Comparison of ENCODE assay signal across 13 cellular contexts in genomic region chr18:49597556-49597955, GRCh38. TPM values are rescaled to one million over a fixed set of nuclear protein-coding genes. Genes with fewer than 3 reads are reported as not detected.
A peak's percentile ranks its signal among the peaks of the same experiment; 100 is the strongest.
DNase-seq lines count a peak whose midpoint lies in the region; ATAC-seq and TF ChIP-seq lines count a peak whose summit lies in the region.
"Had no signal": no experiment of that assay in that cellular context is flagged by ENCODE, and none has a peak within 500 bp of the region (broad histone marks: within the 10 kb centered on the region; RNA-seq: fewer than 3 reads in every experiment).

No MANE protein-coding gene starts in this region.

- peaks cover 0 to 2% (median 0%) of the 10 kb centered on the region in 3 experiments; a peak in 1 of 7 replicates for H3K36me3 Mint-ChIP-seq in H9 (ENCODE audit: insufficient read depth in 1 of 3, low read depth in 3 of 3)
- H3K36me3 Mint-ChIP-seq: activated naive CD8-positive, alpha-beta T cell had no signal

- ATAC-seq in GM18861 (IDR thresholded peaks at IDR 0.05; ENCODE audit: unreplicated experiment): no peak
- ATAC-seq in gastrocnemius medialis: no peak

- no peak overlapping the region for H2AK5ac ChIP-seq in H9 (ENCODE audit: insufficient read length, low read length)

- no peaks in the 10 kb centered on the region for H3K79me2 ChIP-seq in H9 (ENCODE audit: insufficient read depth, low read length)

- no peaks in the 10 kb centered on the region for H3K9me3 Mint-ChIP-seq in H9
- H3K9me3 Mint-ChIP-seq: activated T-cell treated with anti-CD3 and anti-CD28 coated beads, Interleukin-2, amount 50 U/mL, for 24 hours had no signal

- H3T11ph ChIP-seq in H9 (ENCODE audit: low read length): no peak overlapping the region

- no peak overlapping the region for H4K5ac ChIP-seq in H9 (ENCODE audit: insufficient read length, low read depth, low read length)

- no peak overlapping the region for H2BK5ac ChIP-seq in H9 (ENCODE audit: insufficient read length, low read length)

- H3K14ac ChIP-seq in H9 (ENCODE audit: insufficient read depth, low read length): no peak overlapping the region

- H3K23me2 ChIP-seq in H9 (ENCODE audit: insufficient read length, low read depth, low read length, poor library complexity, severe bottlenecking): no peaks in the 10 kb centered on the region

- peak; percentile 3 for DNase-seq in COR-L47 (lab: John Stamatoyannopoulos, UW)
- no peak for DNase-seq in H9
- peak; percentile 88 for DNase-seq in WERI-Rb-1
- peak; percentile 23 for DNase-seq in left kidney (ENCODE audit: low read depth, low spot score)
- DNase-seq in LoVo (ENCODE audit: low spot score): no peak
- DNase-seq in gastrocnemius medialis: no peak
- DNase-seq in activated naive CD4-positive, alpha-beta T cell treated with anti-CD3 and anti-CD28 coated beads, Interleukin-2, amount 50 U/mL, for 16 hours: no peak
- DNase-seq: activated T-cell treated with anti-CD3 and anti-CD28 coated beads, Interleukin-2, amount 50 U/mL, for 24 hours; NCI-H1048; ovary had no signal

- in situ Hi-C loops in gastrocnemius medialis (cut with MboI; ENCODE audit: low sequenced_read_pairs in 4 of 4): no loop called here

- no peak overlapping the region for H3K4ac ChIP-seq in H9 (ENCODE audit: low read depth, low read length)

- H3K4me3 Mint-ChIP-seq in H9: no peak overlapping the region
- H3K4me3 Mint-ChIP-seq: activated naive CD8-positive, alpha-beta T cell; activated T-cell treated with anti-CD3 and anti-CD28 coated beads, Interleukin-2, amount 50 U/mL, for 24 hours had no signal

- H3K79me1 ChIP-seq in H9 (ENCODE audit: insufficient read depth, low read depth, low read length, poor library complexity, severe bottlenecking): no peaks in the 10 kb centered on the region

- H3K23ac ChIP-seq in H9 (ENCODE audit: insufficient read length, low read depth, low read length): no peak overlapping the region

- H2BK120ac ChIP-seq in H9 (ENCODE audit: low read depth, low read length, poor library complexity, severe bottlenecking): peak overlapping the region; percentile 23

- peaks cover 2% of the 10 kb centered on the region; the same call in 1 of the 2 replicates for H3K27me3 Mint-ChIP-seq in H9 (ENCODE audit: low read depth)

- H3K27ac Mint-ChIP-seq in H9: no peak overlapping the region
- H3K27ac Mint-ChIP-seq: activated naive CD8-positive, alpha-beta T cell; activated T-cell treated with anti-CD3 and anti-CD28 coated beads, Interleukin-2, amount 50 U/mL, for 24 hours had no signal

- H3K56ac ChIP-seq in H9 (ENCODE audit: insufficient read length, low read depth, low read length): no peak overlapping the region

- H3K9me3 ChIP-seq in H9 (ENCODE audit: control insufficient read depth, low read depth, low read length) (no peaks in the 10 kb centered on the region), WERI-Rb-1 (ENCODE audit: severe bottlenecking) (no peaks in the 10 kb centered on the region), gastrocnemius medialis (no peaks in the 10 kb centered on the region)
- H3K9me3 ChIP-seq: ovary, thoracic aorta had no signal

- H3K4me1 ChIP-seq in H9 (ENCODE audit: insufficient read depth, low read length) (no peaks in the 10 kb centered on the region), gastrocnemius medialis (no peaks in the 10 kb centered on the region)

- H3K4me2 ChIP-seq in H9 (ENCODE audit: insufficient read depth, insufficient read length, low read length): no peak overlapping the region

- H3K36me3 ChIP-seq in WERI-Rb-1: no peaks in the 10 kb centered on the region
- H3K36me3 ChIP-seq in gastrocnemius medialis: no peaks in the 10 kb centered on the region
- H3K36me3 ChIP-seq: ovary, thoracic aorta had no signal

- H3K4me3 ChIP-seq in WERI-Rb-1 (ENCODE audit: low read depth, low read length): no peak overlapping the region
- H3K4me3 ChIP-seq in gastrocnemius medialis: no peak overlapping the region
- H3K4me3 ChIP-seq: ovary, thoracic aorta had no signal

- no peak overlapping the region for H4K8ac ChIP-seq in H9 (replicated peaks; ENCODE audit: insufficient read length, low read depth, low read length)

- no peak overlapping the region for H2BK12ac ChIP-seq in H9 (ENCODE audit: insufficient read length, low read depth, low read length)

- H4K91ac ChIP-seq in H9 (ENCODE audit: insufficient read length, low read depth, low read length): no peak overlapping the region

- no peak overlapping the region for H2BK15ac ChIP-seq in H9 (ENCODE audit: low read depth, low read length)

- H3K4me1 Mint-ChIP-seq in H9: peaks cover 11 to 13% of the 10 kb centered on the region in 2 experiments

- TF ChIP-seq POLR2A in gastrocnemius medialis (IDR thresholded peaks at IDR 0.05): no peak

- H3K27me3 ChIP-seq in H9 (ENCODE audit: insufficient read depth, low read length) (no peaks in the 10 kb centered on the region), WERI-Rb-1 (ENCODE audit: insufficient read depth, low read depth, severe bottlenecking) (no peaks in the 10 kb centered on the region), gastrocnemius medialis (no peaks in the 10 kb centered on the region)
- H3K27me3 ChIP-seq: ovary had no signal

- no peak overlapping the region for H2AFZ ChIP-seq in H9 (ENCODE audit: low read length)

- no peak overlapping the region for H2BK20ac ChIP-seq in H9 (ENCODE audit: low read depth, low read length, poor library complexity, severe bottlenecking)

- H3K18ac ChIP-seq in H9 (ENCODE audit: insufficient read length, low read depth, low read length): peak overlapping the region; percentile 25

- H4K20me1 ChIP-seq in H9 (ENCODE audit: control insufficient read depth, insufficient read depth, insufficient read length): no peaks in the 10 kb centered on the region

- intact Hi-C loops in gastrocnemius medialis (cut with DNase I; ENCODE audit: low total_unique reads): no loop called here

- TF ChIP-seq CTCF in H9 (conservative IDR thresholded peaks at IDR 0.05) (no peak), WERI-Rb-1 (IDR thresholded peaks at IDR 0.05; ENCODE audit: low read depth, low read length) (peak; percentile 49; the same call in 1 of the 2 replicates), gastrocnemius medialis (IDR thresholded peaks at IDR 0.05 in 4 of 5, conservative IDR thresholded peaks at IDR 0.05 in 1 of 5) (no peak)

- no peak overlapping the region for H3K9ac ChIP-seq in H9 (ENCODE audit: extremely low read depth, insufficient read length, low read length)

- no peak overlapping the region for H3K27ac ChIP-seq in H9 (ENCODE audit: insufficient read length, low read depth, low read length)
- peak overlapping the region; percentile 7; the same call in 1 of the 2 replicates for H3K27ac ChIP-seq in WERI-Rb-1
- H3K27ac ChIP-seq in gastrocnemius medialis: no peak overlapping the region
- H3K27ac ChIP-seq: ovary, thoracic aorta had no signal

- WGBS in H9 (ENCODE audit: extremely low coverage, insufficient read length, low lambda C conversion rate): no CpG with 5 or more reads among the region's 4 CpGs

RNA-seq across cellular contexts. Expression of gene LIPG, which starts 35.7 kb away (rescaled TPM):
- total RNA-seq in H9 (2021) (4.4 and 6.1 TPM in 2 replicates), gastrocnemius medialis (1 to 10 TPM in 2 of 4 donors, under 1 TPM in 2; 0.24 to 6.4 (median 1.9) TPM)

Comparison
In these comparisons a context has a peak if more than half of its experiments do, and no peak if none do; other contexts are left out.
1. DNase-seq: peak in COR-L47 (single experiment), WERI-Rb-1 (single experiment) and left kidney (single experiment); none in H9 (single experiment), LoVo (single experiment), gastrocnemius medialis (0 of 2) and activated naive CD4-positive, alpha-beta T cell treated with anti-CD3 and anti-CD28 coated beads, Interleukin-2, amount 50 U/mL, for 16 hours (single experiment).